21 cellular contexts compared by ENCODE assay signal in the genomic region with DNA sequence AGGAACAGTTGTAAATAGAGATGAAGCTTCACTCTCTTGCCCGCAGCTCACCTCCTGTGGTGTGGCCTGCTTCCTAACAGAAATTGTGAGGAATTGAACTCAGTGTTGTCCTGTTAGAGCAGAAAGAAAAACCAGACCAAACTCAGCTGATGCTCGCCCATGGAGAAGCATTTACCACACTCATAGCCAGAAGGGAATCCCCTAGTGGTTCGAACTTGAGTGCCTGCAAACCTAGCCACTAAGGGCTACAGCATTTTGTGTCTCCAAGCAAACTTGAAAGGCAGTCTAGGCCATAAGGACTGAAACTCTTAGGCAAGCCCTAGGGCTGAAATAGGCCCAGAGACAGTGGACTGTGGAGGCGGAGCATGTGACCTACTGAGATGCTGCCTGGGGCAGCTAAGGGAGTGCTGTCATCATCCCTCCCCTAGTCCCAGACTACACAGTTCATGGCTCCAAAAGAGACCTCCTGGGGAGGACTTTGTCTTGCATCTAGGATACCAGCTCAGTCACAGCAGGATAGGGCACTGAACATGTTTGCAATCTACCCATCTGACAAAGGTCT. TPM values are rescaled to one million over a fixed set of nuclear protein-coding genes. Genes with fewer than 3 reads are reported as not detected.
A peak's percentile ranks its signal among the peaks of the same experiment; 100 is the strongest.
DNase-seq lines count a peak whose midpoint lies in the region; ATAC-seq, FAIRE-seq and TF ChIP-seq lines count a peak whose summit lies in the region.
"Had no signal": no experiment of that assay in that cellular context is flagged by ENCODE, and none has a peak within 500 bp of the region (broad histone marks: within the 10 kb centered on the region; RNA-seq: fewer than 3 reads in every experiment).

No MANE protein-coding gene starts in this region.

- DNase-seq in NCI-H345 (lab: John Stamatoyannopoulos, UW), result peak; percentile 5
- no peak for DNase-seq in NCI-H345 treated with DMSO at 0.1 percent for 48 hours (lab: John Stamatoyannopoulos, UW; ENCODE audit: unreplicated experiment)
- no peak for DNase-seq in GM12878 (ENCODE audit: low read depth, low spot score)
- DNase-seq in activated CD8-positive, alpha-beta memory T cell treated with anti-CD3 and anti-CD28 coated beads, Interleukin-2, amount 50 U/mL, for 4 hours, result no peak
- DNase-seq in amniotic stem cell (lab: John Stamatoyannopoulos, UW), result no peak
- DNase-seq in central memory CD4-positive, alpha-beta T cell, result no peak
- DNase-seq: 8988T; CD4-positive, CD25-positive, alpha-beta regulatory T cell; COR-L47; GF-D8; HCEC 1CT; NCI-H1105; NCI-H187 treated with DMSO at 0.1 percent for 48 hours; NCI-H2227 treated with DMSO at 0.1 percent for 48 hours; NCI-H526; Peyer's patch had no signal

- no peak for TF ChIP-seq POLR2A in GM12878 (IDR thresholded peaks at IDR 0.05; ENCODE audit: low read depth, low read length)

- H3K27ac ChIP-seq in GM12878 (ENCODE audit: control insufficient read depth, insufficient read depth), result no peak overlapping the region
- H3K27ac ChIP-seq: Peyer's patch had no signal

- SMC1A ChIA-PET in GM12878 (lab: Charles Lee; ENCODE audit: uncharacterized antibody, unreplicated experiment), result interaction anchor here (1.7 kb wide), 1 partner anchor 138 kb away, joined by 5 read pairs; no protein-coding TSS in a partner anchor

- TF ChIP-seq RAD21 in GM12878 (IDR thresholded peaks at IDR 0.05; ENCODE audit: insufficient read depth, low read depth, low read length), result no peak

- ATAC-seq in GM12878 (peak; percentile 57), GM21576 (IDR thresholded peaks at IDR 0.05; ENCODE audit: unreplicated experiment) (no peak)
- ATAC-seq: K562 had no signal

- POLR2A ChIA-PET in GM12878 (lab: Charles Lee), result no interaction called here

- peaks cover 42% of the 10 kb centered on the region for H3K4me1 ChIP-seq in Loucy (ENCODE audit: insufficient read depth, low read length, poor library complexity, severe bottlenecking)
- H3K4me1 ChIP-seq in GM12878 (ENCODE audit: control insufficient read depth, insufficient read depth, low read length), result no peaks in the 10 kb centered on the region
- H3K4me1 ChIP-seq: Peyer's patch had no signal

- no peaks in the 10 kb centered on the region for H3K27me3 ChIP-seq in Loucy (ENCODE audit: insufficient read depth, low read length, poor library complexity, severe bottlenecking)
- H3K27me3 ChIP-seq in GM12878 (replicated peaks in 1 of 2; ENCODE audit: control insufficient read depth in 2 of 2, insufficient read depth in 2 of 2, low read length in 1 of 2), result no peaks in the 10 kb centered on the region
- H3K27me3 ChIP-seq: Peyer's patch had no signal

- H3K36me3 ChIP-seq in Loucy (ENCODE audit: insufficient read depth, low read length), result no peaks in the 10 kb centered on the region
- no peaks in the 10 kb centered on the region for H3K36me3 ChIP-seq in GM12878 (ENCODE audit: control insufficient read depth in 2 of 2, insufficient read depth in 2 of 2, low read length in 1 of 2)
- H3K36me3 ChIP-seq: Peyer's patch had no signal

- in situ Hi-C loops in GM12878 (cut with MboI), result no loop called here

- H3F3A ChIP-seq in Loucy (ENCODE audit: low read depth), result peaks cover 11% of the 10 kb centered on the region

- no peak for FAIRE-seq in GM12878 (lab: Jason Lieb, UNC)
- FAIRE-seq: GM12891, GM18507, K562 had no signal

- no peaks in the 10 kb centered on the region for H4K20me1 ChIP-seq in Loucy (ENCODE audit: insufficient read depth, low read length, poor library complexity, severe bottlenecking)
- H4K20me1 ChIP-seq in GM12878 (ENCODE audit: control insufficient read depth, insufficient read depth), result no peaks in the 10 kb centered on the region

- H3K9me3 ChIP-seq in Loucy (ENCODE audit: insufficient read depth, low read depth, low read length) (no peaks in the 10 kb centered on the region), GM12878 (replicated peaks; ENCODE audit: control insufficient read depth, insufficient read depth, low read length) (no peaks in the 10 kb centered on the region)
- H3K9me3 ChIP-seq: Peyer's patch had no signal

- CTCF ChIA-PET in GM12878 (lab: Yijun Ruan, JAX), result interaction anchor here (1.2 to 3.4 kb wide), 3 partner anchors 11 to 137 kb away, joined by 3 to 12 read pairs (median 3); no protein-coding TSS in a partner anchor

- BruUV-seq in GM12878 (replicated peaks; lab: Mats Ljungman, UMichigan), result no TSS peak

- TF ChIP-seq EP300 in GM12878 (IDR thresholded peaks at IDR 0.05; ENCODE audit: borderline replicate concordance in 1 of 2, control insufficient read depth in 1 of 2, low read depth in 2 of 2, low read length in 2 of 2), result no peak

- H3K79me2 ChIP-seq in Loucy (ENCODE audit: insufficient read depth, low read length) (no peaks in the 10 kb centered on the region), GM12878 (ENCODE audit: control insufficient read depth, insufficient read depth, low read length) (no peaks in the 10 kb centered on the region)

- H3K4me2 ChIP-seq in Loucy (ENCODE audit: low read depth, low read length, poor library complexity, severe bottlenecking), result peak overlapping the region; percentile 75
- H3K4me2 ChIP-seq in GM12878 (ENCODE audit: control insufficient read depth, insufficient read depth), result no peak overlapping the region

- TF ChIP-seq CTCF in Loucy (conservative IDR thresholded peaks at IDR 0.05; ENCODE audit: low read length) (0 out of 2 replicates have a peak, but pooled peaks have one; percentile 17), GM12878 (IDR thresholded peaks at IDR 0.05 in 2 of 3, conservative IDR thresholded peaks at IDR 0.05 in 1 of 3; ENCODE audit: control insufficient read depth in 2 of 3, extremely low read depth in 1 of 3, insufficient read depth in 1 of 3, low read depth in 3 of 3, low read length in 3 of 3) (no peak)

- H3K9me2 ChIP-seq in Loucy (replicated peaks; ENCODE audit: low read depth, low read length), result no peaks in the 10 kb centered on the region

- H3K4me3 ChIP-seq in Loucy (ENCODE audit: low read length, poor library complexity, severe bottlenecking) (peak overlapping the region; percentile 59), GM12878 (no peak overlapping the region)
- H3K4me3 ChIP-seq: K562, Peyer's patch had no signal

- H3K9ac ChIP-seq in Loucy (ENCODE audit: low read depth, low read length, poor library complexity, severe bottlenecking), result peak overlapping the region; percentile 58
- H3K9ac ChIP-seq in GM12878 (ENCODE audit: control insufficient read depth, insufficient read depth, low read length), result no peak overlapping the region

- RAD21 ChIA-PET in GM12878 (lab: Charles Lee; ENCODE audit: unreplicated experiment), result interaction anchor here (1.3 kb wide), 1 partner anchor 43 kb away, joined by 3 read pairs; no protein-coding TSS in a partner anchor

- 42% methylated on average over 4 of the region's 4 CpGs for WGBS in GM12878 (ENCODE audit: insufficient coverage, insufficient replicate concordance, low lambda C conversion rate, missing lambda C conversion rate)

- intact Hi-C loops in GM12878 (cut with micrococcal nuclease; ENCODE audit: unreplicated experiment), result no loop called here

- H2AFZ ChIP-seq in Loucy (ENCODE audit: low read length), result no peak overlapping the region
- H2AFZ ChIP-seq in GM12878 (ENCODE audit: control insufficient read depth, low read depth, low read length), result no peak overlapping the region

TF ChIP-seq in GM12878, 131 proteins besides CTCF, POLR2A, EP300 and RAD21:
- TF ChIP-seq, protein P1, sequence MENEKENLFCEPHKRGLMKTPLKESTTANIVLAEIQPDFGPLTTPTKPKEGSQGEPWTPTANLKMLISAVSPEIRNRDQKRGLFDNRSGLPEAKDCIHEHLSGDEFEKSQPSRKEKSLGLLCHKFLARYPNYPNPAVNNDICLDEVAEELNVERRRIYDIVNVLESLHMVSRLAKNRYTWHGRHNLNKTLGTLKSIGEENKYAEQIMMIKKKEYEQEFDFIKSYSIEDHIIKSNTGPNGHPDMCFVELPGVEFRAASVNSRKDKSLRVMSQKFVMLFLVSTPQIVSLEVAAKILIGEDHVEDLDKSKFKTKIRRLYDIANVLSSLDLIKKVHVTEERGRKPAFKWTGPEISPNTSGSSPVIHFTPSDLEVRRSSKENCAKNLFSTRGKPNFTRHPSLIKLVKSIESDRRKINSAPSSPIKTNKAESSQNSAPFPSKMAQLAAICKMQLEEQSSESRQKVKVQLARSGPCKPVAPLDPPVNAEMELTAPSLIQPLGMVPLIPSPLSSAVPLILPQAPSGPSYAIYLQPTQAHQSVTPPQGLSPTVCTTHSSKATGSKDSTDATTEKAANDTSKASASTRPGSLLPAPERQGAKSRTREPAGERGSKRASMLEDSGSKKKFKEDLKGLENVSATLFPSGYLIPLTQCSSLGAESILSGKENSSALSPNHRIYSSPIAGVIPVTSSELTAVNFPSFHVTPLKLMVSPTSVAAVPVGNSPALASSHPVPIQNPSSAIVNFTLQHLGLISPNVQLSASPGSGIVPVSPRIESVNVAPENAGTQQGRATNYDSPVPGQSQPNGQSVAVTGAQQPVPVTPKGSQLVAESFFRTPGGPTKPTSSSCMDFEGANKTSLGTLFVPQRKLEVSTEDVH (IDR thresholded peaks at IDR 0.05; ENCODE audit: low read depth, partially characterized antibody), result no peak
- TF ChIP-seq NFYA (IDR thresholded peaks at IDR 0.05; ENCODE audit: borderline replicate concordance, low read depth, low read length), result no peak
- no peak for TF ChIP-seq KAT2A (conservative IDR thresholded peaks at IDR 0.05; ENCODE audit: control insufficient read depth, low read depth, low read length)

RNA-seq across cellular contexts. Expression of gene MCTP2, which starts 44.5 kb away (rescaled TPM):
- total RNA-seq in GM12878 (2013; cell fraction: nucleolus; rRNA removed), result 85.3 and 89.1 TPM in 2 replicates
- total RNA-seq in GM12878 (2014; rRNA removed) (0.87 and 1.1 TPM in 2 replicates), GM12878 (2014; rRNA removed; fragmentation: Illumina TruSeq; extraction: Trizol) (0.92 and 1.0 TPM in 2 replicates), GM12878 (2021) (1.0 and 1.5 TPM in 2 replicates)
- polyA plus RNA-seq in GM12878 (2011; ENCODE audit: low read depth), result 0.68 TPM
- polyA plus RNA-seq in GM12878 (2011; rRNA removed) (39.3 and 48.5 TPM in 2 replicates), GM12878 (2014; fragmentation: Illumina TruSeq; extraction: Trizol) (0.76 and 1.0 TPM in 2 replicates), GM12878 (2014; fragmentation: Nextera tagmentation; extraction: Ambion mirVana) (under 1 TPM; 0.24 to 0.26 TPM), GM12878 (2014; rRNA removed) (0.67 and 1.1 TPM in 2 replicates), GM12878 (2016; fragmentation: Nextera tagmentation; extraction: Ambion mirVana) (under 1 TPM; 0.33 to 0.36 TPM)
- polyA plus RNA-seq in GM12878 (2011; cell fraction: cytosol; rRNA removed), result 39.4 and 45.7 TPM in 2 replicates
- 85.2 and 124 TPM in 2 replicates for polyA plus RNA-seq in GM12878 (2011; cell fraction: nucleus; rRNA removed)
- 0.87 and 1.5 TPM in 2 replicates for polyA plus RNA-seq in GM12878 (2012)
- polyA minus RNA-seq in GM12878 (2011; rRNA and poly(A)+ RNA removed), result 107 and 119 TPM in 2 replicates
- polyA minus RNA-seq in GM12878 (2011; cell fraction: cytosol; rRNA and poly(A)+ RNA removed), result 21.6 and 32.2 TPM in 2 replicates
- polyA minus RNA-seq in GM12878 (2011; cell fraction: nucleus; rRNA and poly(A)+ RNA removed), result 87.2 and 98.2 TPM in 2 replicates
- polyA plus RNA-seq: K562 had no signal
